ENCODE assay signal across 1 cellular context in the genomic region with DNA sequence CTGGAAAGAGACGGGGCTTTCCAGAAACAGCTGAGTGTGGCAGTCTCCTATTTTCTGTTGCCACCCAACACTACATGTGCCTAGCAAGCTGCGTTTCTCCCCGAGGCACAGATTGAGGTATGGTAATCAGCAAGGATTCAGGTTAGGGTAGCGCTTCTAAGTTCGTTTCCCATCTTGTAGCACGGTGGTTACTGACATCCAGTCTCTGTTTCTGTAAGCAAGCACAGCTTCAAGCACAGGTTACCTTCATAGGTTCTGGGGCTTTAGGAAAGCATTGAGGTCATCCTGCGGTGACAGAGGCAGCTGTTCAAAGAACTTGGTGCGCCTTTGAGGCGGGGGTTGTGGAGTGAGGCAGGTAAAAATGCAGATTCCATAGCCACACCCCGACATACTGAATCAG.
A peak's percentile ranks its signal among the peaks of the same experiment; 100 is the strongest.
TF ChIP-seq lines count a peak whose summit lies in the region.

No MANE protein-coding gene starts in this region.

TF ChIP-seq in HepG2, 621 proteins besides CTCF, POLR2A, EP300 and RAD21:
- TF ChIP-seq, protein P1, sequence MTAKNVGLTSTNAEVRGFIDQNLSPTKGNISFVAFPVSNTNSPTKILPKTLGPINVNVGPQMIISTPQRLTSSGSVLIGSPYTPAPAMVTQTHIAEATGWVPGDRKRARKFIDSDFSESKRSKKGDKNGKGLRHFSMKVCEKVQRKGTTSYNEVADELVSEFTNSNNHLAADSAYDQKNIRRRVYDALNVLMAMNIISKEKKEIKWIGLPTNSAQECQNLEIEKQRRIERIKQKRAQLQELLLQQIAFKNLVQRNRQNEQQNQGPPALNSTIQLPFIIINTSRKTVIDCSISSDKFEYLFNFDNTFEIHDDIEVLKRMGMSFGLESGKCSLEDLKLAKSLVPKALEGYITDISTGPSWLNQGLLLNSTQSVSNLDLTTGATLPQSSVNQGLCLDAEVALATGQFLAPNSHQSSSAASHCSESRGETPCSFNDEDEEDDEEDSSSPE (CRISPR knock-in tag; IDR thresholded peaks at IDR 0.05): 0 out of 2 replicates have a peak, but pooled peaks have one; percentile 10
